In genomic region chr19:48478339-48479061, GRCh38 we compare ENCODE assay signal across 30 cellular contexts. TPM values are rescaled to one million over a fixed set of nuclear protein-coding genes. Genes with fewer than 3 reads are reported as not detected.
"Had no signal": no experiment of that assay in that cellular context is flagged by ENCODE, and none has a peak within 500 bp of the region (broad histone marks: within the 10 kb centered on the region; RNA-seq: fewer than 3 reads in every experiment).

No MANE protein-coding gene starts in this region.

- DNase-seq: dermis blood vessel endothelial cell; effector memory CD4-positive, alpha-beta T cell; foreskin keratinocyte; hypothalamus; immature natural killer cell; islet precursor cell; kidney glomerular epithelial cell; left colon; left ventricle myocardium inferior; lower lobe of right lung; nucleus accumbens; retina; stimulated activated CD4-positive, alpha-beta T cell treated with anti-CD3 and anti-CD28 coated beads, Interleukin-12 subunit alpha, Interleukin-12 subunit beta, amount 100 ng/mL, for 4 hours; stimulated activated CD4-positive, alpha-beta T cell treated with anti-CD3 and anti-CD28 coated beads, Interleukin-1b, Interleukin-23, amount 100 ng/mL, for 48 hours; stimulated activated CD4-positive, alpha-beta T cell treated with anti-CD3 and anti-CD28 coated beads, Interleukin-4, amount 100 ng/mL, for 1 hour; stimulated activated CD8-positive, alpha-beta memory T cell treated with anti-CD3 and anti-CD28 coated beads, Interleukin-4, amount 100 ng/mL, for 48 hours; stimulated activated naive CD4-positive, alpha-beta T cell; stimulated activated naive CD8-positive, alpha-beta T cell treated with anti-CD3 and anti-CD28 coated beads, Interleukin-15, amount 100 ng/mL, for 72 hours; transverse colon; upper lobe of right lung; uterus had no signal

- H3K9me3 ChIP-seq: esophagus muscularis mucosa, left ventricle myocardium inferior, lower lobe of right lung, pancreas, suprapubic skin, transverse colon, upper lobe of right lung, uterus had no signal

- ATAC-seq: foreskin keratinocyte; left colon; lower lobe of right lung; naive thymus-derived CD8-positive, alpha-beta T cell; pancreas; sciatic nerve; stimulated activated naive CD8-positive, alpha-beta T cell treated with anti-CD3 and anti-CD28 coated beads, Interleukin-15, amount 100 ng/mL, for 72 hours; upper lobe of right lung had no signal

- H3K36me3 ChIP-seq: uterus had no signal

- H3K9me3 Mint-ChIP-seq: immature natural killer cell; naive thymus-derived CD8-positive, alpha-beta T cell; stimulated activated naive CD8-positive, alpha-beta T cell treated with anti-CD3 and anti-CD28 coated beads, Interleukin-15, amount 100 ng/mL, for 72 hours had no signal

- H3K4me2 ChIP-seq: smooth muscle cell had no signal

- H3K27ac ChIP-seq: foreskin keratinocyte, lower lobe of right lung, pancreas, suprapubic skin, transverse colon, upper lobe of right lung, uterus had no signal

- H3K4me3 Mint-ChIP-seq: stimulated activated naive CD8-positive, alpha-beta T cell treated with anti-CD3 and anti-CD28 coated beads, Interleukin-15, amount 100 ng/mL, for 72 hours had no signal

- FAIRE-seq: colon, endothelial cell of umbilical vein, pancreas had no signal

- H3K27me3 ChIP-seq: esophagus muscularis mucosa, foreskin keratinocyte, pancreas, suprapubic skin, transverse colon, upper lobe of right lung, uterus had no signal

- H3K4me3 ChIP-seq: esophagus muscularis mucosa, left ventricle myocardium inferior, lower lobe of right lung, pancreas, smooth muscle cell, suprapubic skin, transverse colon, upper lobe of right lung, uterus had no signal

- H3K27ac Mint-ChIP-seq: stimulated activated naive CD8-positive, alpha-beta T cell treated with anti-CD3 and anti-CD28 coated beads, Interleukin-15, amount 100 ng/mL, for 72 hours had no signal

- H3K4me1 ChIP-seq: foreskin keratinocyte, uterus had no signal

- H3K27me3 Mint-ChIP-seq: naive thymus-derived CD8-positive, alpha-beta T cell; stimulated activated naive CD8-positive, alpha-beta T cell treated with anti-CD3 and anti-CD28 coated beads, Interleukin-15, amount 100 ng/mL, for 72 hours had no signal

RNA-seq across cellular contexts. Expression of gene LMTK3, which starts 33.1 kb away (rescaled TPM):
- total RNA-seq: dermis blood vessel endothelial cell had no signal
- polyA plus RNA-seq: fibroblast of lung, immature natural killer cell had no signal
